Comparison of ENCODE assay signal across 25 cellular contexts in the genomic region with DNA sequence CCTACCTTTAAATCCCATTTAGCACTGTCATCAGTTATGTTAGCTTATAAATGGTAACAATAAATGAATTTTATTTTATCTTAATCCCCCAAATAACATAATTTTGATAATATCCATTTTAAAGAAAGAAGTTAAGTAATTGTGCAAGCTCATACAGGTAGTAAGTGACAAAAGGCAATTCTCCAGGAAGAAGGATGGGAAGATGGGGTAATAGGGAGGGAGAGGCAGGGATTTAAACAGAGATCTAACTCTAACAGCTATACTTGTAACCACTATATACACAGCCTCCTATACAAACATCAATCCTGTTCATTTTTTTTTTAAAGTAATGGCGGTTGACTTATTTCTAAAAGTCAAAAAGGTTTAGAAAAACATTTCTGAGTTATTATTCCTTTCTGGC.
DNase-seq lines count a peak whose midpoint lies in the region; ATAC-seq, FAIRE-seq and TF ChIP-seq lines count a peak whose summit lies in the region.
"Had no signal": no experiment of that assay in that cellular context is flagged by ENCODE, and none has a peak within 500 bp of the region (broad histone marks: within the 10 kb centered on the region; RNA-seq: fewer than 3 reads in every experiment).

No MANE protein-coding gene starts in this region.

- no peak overlapping the region for H3K4me3 Mint-ChIP-seq in T-helper 17 cell
- no peak overlapping the region for H3K4me3 Mint-ChIP-seq in activated T-helper 1 cell treated with anti-CD3 and anti-CD28 coated beads, Interleukin-12 subunit alpha, Interleukin-12 subunit beta, Interleukin-2, Interleukin-4 antibody, amounts not matched to agents 30 ng/mL and 10 ng/mL and 1 ng/mL, durations not matched to agents 14 hours and 24 hours and 36 hours
- H3K4me3 Mint-ChIP-seq: CD4-positive, alpha-beta T cell; H9; HFFc6 had no signal

- H3K4me3 ChIP-seq in OCI-LY1 (ENCODE audit: low read depth, low read length, poor library complexity, severe bottlenecking): no peak overlapping the region
- H3K4me3 ChIP-seq: A549, GM12878, GM23248, SJSA1 had no signal

- H3K27ac Mint-ChIP-seq in T-helper 17 cell: peak overlapping the region; percentile 81
- H3K27ac Mint-ChIP-seq in activated T-helper 1 cell treated with anti-CD3 and anti-CD28 coated beads, Interleukin-12 subunit alpha, Interleukin-12 subunit beta, Interleukin-2, Interleukin-4 antibody, amounts not matched to agents 30 ng/mL and 10 ng/mL and 1 ng/mL, durations not matched to agents 14 hours and 24 hours and 36 hours: no peak overlapping the region
- H3K27ac Mint-ChIP-seq: HFFc6 had no signal

- intact Hi-C loops in activated T-helper 1 cell treated with anti-CD3 and anti-CD28 coated beads, Interleukin-12 subunit alpha, Interleukin-12 subunit beta, Interleukin-2, Interleukin-4 antibody, amounts not matched to agents 30 ng/mL and 10 ng/mL and 1 ng/mL, durations not matched to agents 14 hours and 24 hours and 36 hours (cut with micrococcal nuclease): loop anchor here (5.0 kb wide), 1 partner anchor 37 kb away; no protein-coding TSS in a partner anchor

- no peaks in the 10 kb centered on the region for H3K79me2 ChIP-seq in OCI-LY1 (ENCODE audit: insufficient read depth, low read length)

- no peak for DNase-seq in T-helper 17 cell
- no peak for DNase-seq in GM12892 (ENCODE audit: insufficient read length)
- no peak for DNase-seq in HK-2 (ENCODE audit: unreplicated experiment)
- DNase-seq in activated T-helper 1 cell treated with anti-CD3 and anti-CD28 coated beads, Interleukin-12 subunit alpha, Interleukin-12 subunit beta, Interleukin-2, Interleukin-4 antibody, amounts not matched to agents 30 ng/mL and 10 ng/mL and 1 ng/mL, durations not matched to agents 14 hours and 24 hours and 36 hours (ENCODE audit: low spot score): no peak
- DNase-seq in CD1c-positive myeloid dendritic cell (ENCODE audit: extremely low spot score): no peak
- DNase-seq: BE2C; CD4-positive, alpha-beta T cell; DND-41; GM23248; H9; HFFc6; NCI-H1105; NCI-H146; NCI-H2029; NCI-H226; NCI-H510A treated with DMSO at 0.1 percent for 48 hours; NCI-H748 treated with DMSO at 0.1 percent for 48 hours had no signal

- TF ChIP-seq POLR2A in GM12892 (IDR thresholded peaks at IDR 0.05; ENCODE audit: low read depth, low read length): no peak

- H3K27ac ChIP-seq in OCI-LY1 (ENCODE audit: low read depth, low read length, poor library complexity, severe bottlenecking) (peak overlapping the region; percentile 51), temporal lobe (ENCODE audit: low read depth, low read length) (peak overlapping the region; percentile 82)
- H3K27ac ChIP-seq: A549, GM23248, SJSA1 had no signal

- no peak for ATAC-seq in T-helper 17 cell
- peak; percentile 64 for ATAC-seq in esophagus mucosa
- ATAC-seq: A549, Right ventricle myocardium inferior had no signal

- no peaks in the 10 kb centered on the region for H3F3A ChIP-seq in OCI-LY1 (ENCODE audit: insufficient read depth, low read length)

- H4K20me1 ChIP-seq in OCI-LY1 (ENCODE audit: insufficient read depth, low read length): no peaks in the 10 kb centered on the region

- no peaks in the 10 kb centered on the region for H3K27me3 Mint-ChIP-seq in T-helper 17 cell
- no peaks in the 10 kb centered on the region for H3K27me3 Mint-ChIP-seq in activated T-helper 1 cell treated with anti-CD3 and anti-CD28 coated beads, Interleukin-12 subunit alpha, Interleukin-12 subunit beta, Interleukin-2, Interleukin-4 antibody, amounts not matched to agents 30 ng/mL and 10 ng/mL and 1 ng/mL, durations not matched to agents 14 hours and 24 hours and 36 hours (ENCODE audit: insufficient read depth)
- H3K27me3 Mint-ChIP-seq: CD4-positive, alpha-beta T cell had no signal

- no peaks in the 10 kb centered on the region for H3K36me3 ChIP-seq in OCI-LY1 (ENCODE audit: insufficient read depth, low read length)
- H3K36me3 ChIP-seq: BE2C, SJSA1 had no signal

- TF ChIP-seq CTCF in OCI-LY1 (IDR thresholded peaks at IDR 0.05; ENCODE audit: low read length): no peak

- peaks cover 28% of the 10 kb centered on the region for H3K4me1 ChIP-seq in OCI-LY1 (ENCODE audit: insufficient read depth, low read length, severe bottlenecking)
- H3K4me1 ChIP-seq: BE2C had no signal

- H2AFZ ChIP-seq in OCI-LY1 (ENCODE audit: low read length): no peak overlapping the region
- H2AFZ ChIP-seq: GM23248 had no signal

- H3K9me3 ChIP-seq in OCI-LY1 (ENCODE audit: low read length) (no peaks in the 10 kb centered on the region), T-helper 17 cell (ENCODE audit: control insufficient read depth, low read length, poor library complexity, severe bottlenecking) (no peaks in the 10 kb centered on the region)
- H3K9me3 ChIP-seq: A549, BE2C, SJSA1 had no signal

- H3K36me3 Mint-ChIP-seq in T-helper 17 cell (ENCODE audit: low read depth): no peaks in the 10 kb centered on the region
- H3K36me3 Mint-ChIP-seq in activated T-helper 1 cell treated with anti-CD3 and anti-CD28 coated beads, Interleukin-12 subunit alpha, Interleukin-12 subunit beta, Interleukin-2, Interleukin-4 antibody, amounts not matched to agents 30 ng/mL and 10 ng/mL and 1 ng/mL, durations not matched to agents 14 hours and 24 hours and 36 hours (ENCODE audit: low read depth): peaks cover 11% of the 10 kb centered on the region

- H3K27me3 ChIP-seq in OCI-LY1 (ENCODE audit: insufficient read depth, low read length): no peaks in the 10 kb centered on the region
- H3K27me3 ChIP-seq: BE2C, SJSA1 had no signal

- no peaks in the 10 kb centered on the region for H3K9me2 ChIP-seq in OCI-LY1 (ENCODE audit: low read depth, low read length)

- 0 out of 2 replicates have a peak overlapping the region, but pooled peaks have one; percentile 47 for H3K4me2 ChIP-seq in OCI-LY1 (ENCODE audit: low read length)
- H3K4me2 ChIP-seq: A549 had no signal

- H3K9ac ChIP-seq in OCI-LY1 (ENCODE audit: low read length): no peak overlapping the region
- H3K9ac ChIP-seq: GM23248 had no signal

- peaks cover 41% of the 10 kb centered on the region for H3K4me1 Mint-ChIP-seq in T-helper 17 cell
- H3K4me1 Mint-ChIP-seq in activated T-helper 1 cell treated with anti-CD3 and anti-CD28 coated beads, Interleukin-12 subunit alpha, Interleukin-12 subunit beta, Interleukin-2, Interleukin-4 antibody, amounts not matched to agents 30 ng/mL and 10 ng/mL and 1 ng/mL, durations not matched to agents 14 hours and 24 hours and 36 hours (ENCODE audit: low read depth): peaks cover 69% of the 10 kb centered on the region

- H3K9me3 Mint-ChIP-seq in activated T-helper 1 cell treated with anti-CD3 and anti-CD28 coated beads, Interleukin-12 subunit alpha, Interleukin-12 subunit beta, Interleukin-2, Interleukin-4 antibody, amounts not matched to agents 30 ng/mL and 10 ng/mL and 1 ng/mL, durations not matched to agents 14 hours and 24 hours and 36 hours: no peaks in the 10 kb centered on the region
- H3K9me3 Mint-ChIP-seq: CD4-positive, alpha-beta T cell; H9; HFFc6 had no signal

- no peak for FAIRE-seq in GM12892 (lab: Jason Lieb, UNC)
- FAIRE-seq: A549, GM12878, RCC 7860 had no signal
